8 cellular contexts compared by ENCODE assay signal in the genomic region with DNA sequence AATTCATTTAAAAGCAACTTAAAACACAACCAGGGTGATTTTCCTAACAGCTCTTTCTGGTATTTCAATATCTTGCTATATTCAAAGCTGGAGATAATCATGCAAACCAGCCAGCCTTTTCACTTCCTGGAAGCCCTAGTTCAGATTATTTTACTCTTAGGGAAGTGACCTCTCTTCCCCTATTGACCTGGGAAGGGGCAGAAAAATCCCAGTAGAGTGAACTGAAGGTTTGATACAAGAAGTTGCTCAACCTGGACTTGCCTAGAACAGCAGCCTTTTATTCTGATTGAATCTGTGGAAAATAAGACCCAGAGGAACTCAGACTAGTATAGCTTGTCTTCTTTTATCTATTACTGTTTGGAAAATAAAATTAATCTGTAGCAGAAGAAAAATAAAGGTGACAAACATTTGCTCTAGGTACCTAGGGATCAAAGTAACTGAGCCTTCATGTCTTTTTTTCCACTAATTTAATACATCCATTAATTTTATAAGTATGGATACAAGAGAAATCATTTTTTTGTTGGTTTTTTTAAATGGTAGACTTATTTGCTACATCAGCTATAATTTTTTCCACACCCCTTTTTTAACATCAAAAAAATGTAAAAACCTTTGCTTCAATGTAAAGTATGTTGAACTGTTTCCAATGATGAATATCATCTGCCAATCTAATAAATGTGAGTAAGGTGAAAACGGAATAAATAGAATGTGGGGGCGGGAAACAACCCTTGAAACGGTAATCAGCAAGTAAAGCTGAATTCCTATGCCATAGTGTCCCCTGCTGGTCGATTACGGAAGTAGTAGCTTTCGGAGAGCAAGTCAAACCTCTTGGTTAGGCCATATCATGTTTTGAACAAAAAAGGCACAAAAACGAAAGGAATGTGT.
A peak's percentile ranks its signal among the peaks of the same experiment; 100 is the strongest.
DNase-seq lines count a peak whose midpoint lies in the region; ATAC-seq and TF ChIP-seq lines count a peak whose summit lies in the region.

No MANE protein-coding gene starts in this region.

- in situ Hi-C loops in astrocyte of the spinal cord (cut with HindIII; ENCODE audit: low sequenced_read_pairs) = no loop called here

- peak; percentile 94 for ATAC-seq in GM19351 (IDR thresholded peaks at IDR 0.05; ENCODE audit: unreplicated experiment)
- ATAC-seq in HG03521 (IDR thresholded peaks at IDR 0.05; ENCODE audit: unreplicated experiment) = peak; percentile 85

- no peaks in the 10 kb centered on the region for H3K9me3 ChIP-seq in thyroid gland

- TF ChIP-seq CTCF in astrocyte of the spinal cord (IDR thresholded peaks at IDR 0.05; ENCODE audit: low read depth, low read length) = peak; percentile 84
- TF ChIP-seq CTCF in kidney epithelial cell (IDR thresholded peaks at IDR 0.05; ENCODE audit: insufficient read depth, low read length, poor library complexity, severe bottlenecking) = peak; percentile 92
- TF ChIP-seq CTCF in thyroid gland (IDR thresholded peaks at IDR 0.05) = peak in 3 of 6 experiments; percentile 52 to 68 (median 64)

- intact Hi-C loops in thyroid gland (cut with DNase I) = no loop called here

- no peak overlapping the region for H3K4me3 ChIP-seq in astrocyte of the spinal cord (ENCODE audit: low read depth, low read length)
- H3K4me3 ChIP-seq in kidney epithelial cell (ENCODE audit: low read depth, low read length) = no peak overlapping the region
- H3K4me3 ChIP-seq in thyroid gland (replicated peaks in 1 of 3) = no peak overlapping the region

- H3K36me3 ChIP-seq in kidney epithelial cell (ENCODE audit: control insufficient read depth, insufficient read depth, low read length) (no peaks in the 10 kb centered on the region), thyroid gland (no peaks in the 10 kb centered on the region)

- no peaks in the 10 kb centered on the region for H3K4me1 ChIP-seq in thyroid gland

- no peak overlapping the region for H3K27ac ChIP-seq in thyroid gland

- DNase-seq in DMS 273 treated with DMSO at 0.1 percent for 48 hours (lab: John Stamatoyannopoulos, UW) (peak; percentile 11), NCI-H526 treated with DMSO at 0.1 percent for 48 hours (lab: John Stamatoyannopoulos, UW) (peak; percentile 63), astrocyte of the spinal cord (ENCODE audit: low read depth, low spot score) (peak; percentile 52), kidney epithelial cell (ENCODE audit: low read depth) (peak; percentile 9), thyroid gland (peak; percentile 11 to 27), OCI-M2 (lab: John Stamatoyannopoulos, UW; ENCODE audit: unreplicated experiment) (no peak)

- WGBS in thyroid gland, 2 donors = 1 to 4% methylated on average over 7 of the region's 7 CpGs

- no peak for TF ChIP-seq POLR2A in thyroid gland (IDR thresholded peaks at IDR 0.05)

- H3K27me3 ChIP-seq in kidney epithelial cell (ENCODE audit: control insufficient read depth, insufficient read depth, low read length) (no peaks in the 10 kb centered on the region), thyroid gland (no peaks in the 10 kb centered on the region)
